Comparison of ENCODE assay signal across 1 cellular context in genomic region chr11:86955674-86956522, GRCh38.
TF ChIP-seq lines count a peak whose summit lies in the region.

No MANE protein-coding gene starts in this region.

TF ChIP-seq in HEK293, 187 proteins besides CTCF, POLR2A, EP300 and RAD21 (continued from another document and continues in another):
- TF ChIP-seq ZBTB49 (tag by site-specific recombination; IDR thresholded peaks at IDR 0.05; ENCODE audit: low read depth) (no peak), ZBTB20 (tag by site-specific recombination; IDR thresholded peaks at IDR 0.05) (peak; percentile 42), ZNF23 (tag by site-specific recombination; IDR thresholded peaks at IDR 0.05; ENCODE audit: borderline replicate concordance) (no peak), ZNF132 (tag by site-specific recombination; IDR thresholded peaks at IDR 0.05; ENCODE audit: borderline replicate concordance) (no peak), ZSCAN23 (tag by site-specific recombination; IDR thresholded peaks at IDR 0.05) (no peak), ZNF48 (tag by site-specific recombination; IDR thresholded peaks at IDR 0.05) (no peak), ZNF350 (tag by site-specific recombination; IDR thresholded peaks at IDR 0.05) (no peak), ZNF341 (tag by site-specific recombination; IDR thresholded peaks at IDR 0.05; ENCODE audit: low read depth) (peak; percentile 68), MEIS1 (CRISPR knock-in tag; IDR thresholded peaks at IDR 0.05; ENCODE audit: borderline replicate concordance) (no peak), MYNN (tag by site-specific recombination; IDR thresholded peaks at IDR 0.05; ENCODE audit: borderline replicate concordance) (no peak), ZNF223 (tag by site-specific recombination; IDR thresholded peaks at IDR 0.05) (no peak), ZNF521 (tag by site-specific recombination; IDR thresholded peaks at IDR 0.05) (no peak), ZNF366 (tag by site-specific recombination; conservative IDR thresholded peaks at IDR 0.05) (peak; percentile 58), ZNF138 (tag by site-specific recombination; IDR thresholded peaks at IDR 0.05; ENCODE audit: borderline replicate concordance) (no peak), ZNF391 (tag by site-specific recombination; IDR thresholded peaks at IDR 0.05; ENCODE audit: borderline replicate concordance, low read depth) (no peak), SETDB1 (IDR thresholded peaks at IDR 0.05; ENCODE audit: insufficient read length, low read length) (no peak), GLIS1 (tag by site-specific recombination; IDR thresholded peaks at IDR 0.05) (peak; percentile 19; the same call in 1 of the 2 replicates), ZNF426 (tag by site-specific recombination; IDR thresholded peaks at IDR 0.05) (no peak), ZNF837 (tag by site-specific recombination; IDR thresholded peaks at IDR 0.05) (no peak), ZNF692 (tag by site-specific recombination; IDR thresholded peaks at IDR 0.05) (peak; percentile 19), ZNF248 (tag by site-specific recombination; IDR thresholded peaks at IDR 0.05) (no peak), ZNF140 (tag by site-specific recombination; IDR thresholded peaks at IDR 0.05) (no peak), ZFHX2 (tag by site-specific recombination; conservative IDR thresholded peaks at IDR 0.05) (peak; percentile 85), ZNF830 (tag by site-specific recombination; IDR thresholded peaks at IDR 0.05; ENCODE audit: low read depth) (no peak), PATZ1 (tag by site-specific recombination; IDR thresholded peaks at IDR 0.05) (peak; percentile 39; the same call in 1 of the 2 replicates), ZSCAN16 (tag by site-specific recombination; IDR thresholded peaks at IDR 0.05) (no peak), ATF2 (tag by site-specific recombination; IDR thresholded peaks at IDR 0.05; ENCODE audit: low read depth) (no peak), ZNF549 (tag by site-specific recombination; IDR thresholded peaks at IDR 0.05) (no peak), ZNF664 (tag by site-specific recombination; IDR thresholded peaks at IDR 0.05) (no peak), ZNF677 (tag by site-specific recombination; IDR thresholded peaks at IDR 0.05) (no peak), ZNF626 (tag by site-specific recombination; IDR thresholded peaks at IDR 0.05) (no peak), ZFP69B (tag by site-specific recombination; IDR thresholded peaks at IDR 0.05) (no peak), ZNF777 (tag by site-specific recombination; IDR thresholded peaks at IDR 0.05; ENCODE audit: borderline replicate concordance) (no peak), ZFP37 (tag by site-specific recombination; IDR thresholded peaks at IDR 0.05) (peak; percentile 42; the same call in 1 of the 2 replicates), ZBTB26 (tag by site-specific recombination; optimal IDR thresholded peaks at IDR 0.05) (peak; percentile 60), YY1 (tag by site-specific recombination; IDR thresholded peaks at IDR 0.05) (no peak), ZBTB8A (tag by site-specific recombination; IDR thresholded peaks at IDR 0.05) (peak; percentile 73), ZBTB1 (tag by site-specific recombination; IDR thresholded peaks at IDR 0.05) (no peak), ZEB2 (tag by site-specific recombination; IDR thresholded peaks at IDR 0.05) (peak; percentile 50), ZFP41 (tag by site-specific recombination; IDR thresholded peaks at IDR 0.05; ENCODE audit: borderline replicate concordance) (no peak), ZSCAN30 (tag by site-specific recombination; IDR thresholded peaks at IDR 0.05) (no peak; the same call in 1 of the 2 replicates), ZIC2 (tag by site-specific recombination; IDR thresholded peaks at IDR 0.05) (peak; percentile 31), ZNF488 (tag by site-specific recombination; IDR thresholded peaks at IDR 0.05) (no peak)
- TF ChIP-seq, protein P1, sequence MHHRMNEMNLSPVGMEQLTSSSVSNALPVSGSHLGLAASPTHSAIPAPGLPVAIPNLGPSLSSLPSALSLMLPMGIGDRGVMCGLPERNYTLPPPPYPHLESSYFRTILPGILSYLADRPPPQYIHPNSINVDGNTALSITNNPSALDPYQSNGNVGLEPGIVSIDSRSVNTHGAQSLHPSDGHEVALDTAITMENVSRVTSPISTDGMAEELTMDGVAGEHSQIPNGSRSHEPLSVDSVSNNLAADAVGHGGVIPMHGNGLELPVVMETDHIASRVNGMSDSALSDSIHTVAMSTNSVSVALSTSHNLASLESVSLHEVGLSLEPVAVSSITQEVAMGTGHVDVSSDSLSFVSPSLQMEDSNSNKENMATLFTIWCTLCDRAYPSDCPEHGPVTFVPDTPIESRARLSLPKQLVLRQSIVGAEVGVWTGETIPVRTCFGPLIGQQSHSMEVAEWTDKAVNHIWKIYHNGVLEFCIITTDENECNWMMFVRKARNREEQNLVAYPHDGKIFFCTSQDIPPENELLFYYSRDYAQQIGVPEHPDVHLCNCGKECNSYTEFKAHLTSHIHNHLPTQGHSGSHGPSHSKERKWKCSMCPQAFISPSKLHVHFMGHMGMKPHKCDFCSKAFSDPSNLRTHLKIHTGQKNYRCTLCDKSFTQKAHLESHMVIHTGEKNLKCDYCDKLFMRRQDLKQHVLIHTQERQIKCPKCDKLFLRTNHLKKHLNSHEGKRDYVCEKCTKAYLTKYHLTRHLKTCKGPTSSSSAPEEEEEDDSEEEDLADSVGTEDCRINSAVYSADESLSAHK (tag by site-specific recombination; IDR thresholded peaks at IDR 0.05) = no peak
- TF ChIP-seq, protein P2, sequence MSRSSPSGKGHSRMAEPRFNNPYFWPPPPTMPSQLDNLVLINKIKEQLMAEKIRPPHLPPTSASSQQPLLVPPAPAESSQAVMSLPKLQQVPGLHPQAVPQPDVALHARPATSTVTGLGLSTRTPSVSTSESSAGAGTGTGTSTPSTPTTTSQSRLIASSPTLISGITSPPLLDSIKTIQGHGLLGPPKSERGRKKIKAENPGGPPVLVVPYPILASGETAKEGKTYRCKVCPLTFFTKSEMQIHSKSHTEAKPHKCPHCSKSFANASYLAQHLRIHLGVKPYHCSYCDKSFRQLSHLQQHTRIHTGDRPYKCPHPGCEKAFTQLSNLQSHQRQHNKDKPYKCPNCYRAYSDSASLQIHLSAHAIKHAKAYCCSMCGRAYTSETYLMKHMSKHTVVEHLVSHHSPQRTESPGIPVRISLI (tag by site-specific recombination; IDR thresholded peaks at IDR 0.05) = no peak
- TF ChIP-seq, protein P3, sequence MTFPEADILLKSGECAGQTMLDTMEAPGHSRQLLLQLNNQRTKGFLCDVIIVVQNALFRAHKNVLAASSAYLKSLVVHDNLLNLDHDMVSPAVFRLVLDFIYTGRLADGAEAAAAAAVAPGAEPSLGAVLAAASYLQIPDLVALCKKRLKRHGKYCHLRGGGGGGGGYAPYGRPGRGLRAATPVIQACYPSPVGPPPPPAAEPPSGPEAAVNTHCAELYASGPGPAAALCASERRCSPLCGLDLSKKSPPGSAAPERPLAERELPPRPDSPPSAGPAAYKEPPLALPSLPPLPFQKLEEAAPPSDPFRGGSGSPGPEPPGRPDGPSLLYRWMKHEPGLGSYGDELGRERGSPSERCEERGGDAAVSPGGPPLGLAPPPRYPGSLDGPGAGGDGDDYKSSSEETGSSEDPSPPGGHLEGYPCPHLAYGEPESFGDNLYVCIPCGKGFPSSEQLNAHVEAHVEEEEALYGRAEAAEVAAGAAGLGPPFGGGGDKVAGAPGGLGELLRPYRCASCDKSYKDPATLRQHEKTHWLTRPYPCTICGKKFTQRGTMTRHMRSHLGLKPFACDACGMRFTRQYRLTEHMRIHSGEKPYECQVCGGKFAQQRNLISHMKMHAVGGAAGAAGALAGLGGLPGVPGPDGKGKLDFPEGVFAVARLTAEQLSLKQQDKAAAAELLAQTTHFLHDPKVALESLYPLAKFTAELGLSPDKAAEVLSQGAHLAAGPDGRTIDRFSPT (tag by site-specific recombination; IDR thresholded peaks at IDR 0.05) = no peak
- TF ChIP-seq, protein P4, sequence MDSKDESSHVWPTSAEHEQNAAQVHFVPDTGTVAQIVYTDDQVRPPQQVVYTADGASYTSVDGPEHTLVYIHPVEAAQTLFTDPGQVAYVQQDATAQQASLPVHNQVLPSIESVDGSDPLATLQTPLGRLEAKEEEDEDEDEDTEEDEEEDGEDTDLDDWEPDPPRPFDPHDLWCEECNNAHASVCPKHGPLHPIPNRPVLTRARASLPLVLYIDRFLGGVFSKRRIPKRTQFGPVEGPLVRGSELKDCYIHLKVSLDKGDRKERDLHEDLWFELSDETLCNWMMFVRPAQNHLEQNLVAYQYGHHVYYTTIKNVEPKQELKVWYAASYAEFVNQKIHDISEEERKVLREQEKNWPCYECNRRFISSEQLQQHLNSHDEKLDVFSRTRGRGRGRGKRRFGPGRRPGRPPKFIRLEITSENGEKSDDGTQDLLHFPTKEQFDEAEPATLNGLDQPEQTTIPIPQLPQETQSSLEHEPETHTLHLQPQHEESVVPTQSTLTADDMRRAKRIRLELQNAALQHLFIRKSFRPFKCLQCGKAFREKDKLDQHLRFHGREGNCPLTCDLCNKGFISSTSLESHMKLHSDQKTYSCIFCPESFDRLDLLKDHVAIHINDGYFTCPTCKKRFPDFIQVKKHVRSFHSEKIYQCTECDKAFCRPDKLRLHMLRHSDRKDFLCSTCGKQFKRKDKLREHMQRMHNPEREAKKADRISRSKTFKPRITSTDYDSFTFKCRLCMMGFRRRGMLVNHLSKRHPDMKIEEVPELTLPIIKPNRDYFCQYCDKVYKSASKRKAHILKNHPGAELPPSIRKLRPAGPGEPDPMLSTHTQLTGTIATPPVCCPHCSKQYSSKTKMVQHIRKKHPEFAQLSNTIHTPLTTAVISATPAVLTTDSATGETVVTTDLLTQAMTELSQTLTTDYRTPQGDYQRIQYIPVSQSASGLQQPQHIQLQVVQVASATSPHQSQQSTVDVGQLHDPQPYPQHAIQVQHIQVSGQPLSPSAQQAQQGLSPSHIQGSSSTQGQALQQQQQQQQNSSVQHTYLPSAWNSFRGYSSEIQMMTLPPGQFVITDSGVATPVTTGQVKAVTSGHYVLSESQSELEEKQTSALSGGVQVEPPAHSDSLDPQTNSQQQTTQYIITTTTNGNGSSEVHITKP (tag by site-specific recombination; IDR thresholded peaks at IDR 0.05) = peak; percentile 91
